In the genomic region with DNA sequence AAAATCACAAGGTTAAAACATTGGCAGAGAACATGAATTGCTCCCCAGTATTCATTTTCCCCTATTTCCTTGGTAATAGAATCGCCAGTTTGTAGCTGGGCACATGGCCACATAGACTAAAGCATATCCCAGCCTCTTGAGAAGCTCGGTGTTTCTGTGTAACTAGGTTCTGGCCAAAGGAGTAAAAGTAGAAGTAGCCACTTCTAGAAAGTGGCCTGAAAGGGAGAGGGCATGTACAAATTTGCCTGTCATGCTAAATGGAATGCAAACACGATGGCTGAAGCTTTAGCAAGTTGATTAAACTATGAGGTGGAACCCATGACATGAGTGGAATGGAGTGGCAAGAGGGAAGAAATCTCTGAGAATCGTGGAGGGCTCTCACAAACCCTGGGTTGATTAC, we compare ENCODE assay signal across 1 cellular context.
TF ChIP-seq lines count a peak whose summit lies in the region.

No MANE protein-coding gene starts in this region.

TF ChIP-seq in GM23338, 12 proteins besides CTCF, POLR2A, EP300 and RAD21 (continued from another document):
- TF ChIP-seq, protein P1, sequence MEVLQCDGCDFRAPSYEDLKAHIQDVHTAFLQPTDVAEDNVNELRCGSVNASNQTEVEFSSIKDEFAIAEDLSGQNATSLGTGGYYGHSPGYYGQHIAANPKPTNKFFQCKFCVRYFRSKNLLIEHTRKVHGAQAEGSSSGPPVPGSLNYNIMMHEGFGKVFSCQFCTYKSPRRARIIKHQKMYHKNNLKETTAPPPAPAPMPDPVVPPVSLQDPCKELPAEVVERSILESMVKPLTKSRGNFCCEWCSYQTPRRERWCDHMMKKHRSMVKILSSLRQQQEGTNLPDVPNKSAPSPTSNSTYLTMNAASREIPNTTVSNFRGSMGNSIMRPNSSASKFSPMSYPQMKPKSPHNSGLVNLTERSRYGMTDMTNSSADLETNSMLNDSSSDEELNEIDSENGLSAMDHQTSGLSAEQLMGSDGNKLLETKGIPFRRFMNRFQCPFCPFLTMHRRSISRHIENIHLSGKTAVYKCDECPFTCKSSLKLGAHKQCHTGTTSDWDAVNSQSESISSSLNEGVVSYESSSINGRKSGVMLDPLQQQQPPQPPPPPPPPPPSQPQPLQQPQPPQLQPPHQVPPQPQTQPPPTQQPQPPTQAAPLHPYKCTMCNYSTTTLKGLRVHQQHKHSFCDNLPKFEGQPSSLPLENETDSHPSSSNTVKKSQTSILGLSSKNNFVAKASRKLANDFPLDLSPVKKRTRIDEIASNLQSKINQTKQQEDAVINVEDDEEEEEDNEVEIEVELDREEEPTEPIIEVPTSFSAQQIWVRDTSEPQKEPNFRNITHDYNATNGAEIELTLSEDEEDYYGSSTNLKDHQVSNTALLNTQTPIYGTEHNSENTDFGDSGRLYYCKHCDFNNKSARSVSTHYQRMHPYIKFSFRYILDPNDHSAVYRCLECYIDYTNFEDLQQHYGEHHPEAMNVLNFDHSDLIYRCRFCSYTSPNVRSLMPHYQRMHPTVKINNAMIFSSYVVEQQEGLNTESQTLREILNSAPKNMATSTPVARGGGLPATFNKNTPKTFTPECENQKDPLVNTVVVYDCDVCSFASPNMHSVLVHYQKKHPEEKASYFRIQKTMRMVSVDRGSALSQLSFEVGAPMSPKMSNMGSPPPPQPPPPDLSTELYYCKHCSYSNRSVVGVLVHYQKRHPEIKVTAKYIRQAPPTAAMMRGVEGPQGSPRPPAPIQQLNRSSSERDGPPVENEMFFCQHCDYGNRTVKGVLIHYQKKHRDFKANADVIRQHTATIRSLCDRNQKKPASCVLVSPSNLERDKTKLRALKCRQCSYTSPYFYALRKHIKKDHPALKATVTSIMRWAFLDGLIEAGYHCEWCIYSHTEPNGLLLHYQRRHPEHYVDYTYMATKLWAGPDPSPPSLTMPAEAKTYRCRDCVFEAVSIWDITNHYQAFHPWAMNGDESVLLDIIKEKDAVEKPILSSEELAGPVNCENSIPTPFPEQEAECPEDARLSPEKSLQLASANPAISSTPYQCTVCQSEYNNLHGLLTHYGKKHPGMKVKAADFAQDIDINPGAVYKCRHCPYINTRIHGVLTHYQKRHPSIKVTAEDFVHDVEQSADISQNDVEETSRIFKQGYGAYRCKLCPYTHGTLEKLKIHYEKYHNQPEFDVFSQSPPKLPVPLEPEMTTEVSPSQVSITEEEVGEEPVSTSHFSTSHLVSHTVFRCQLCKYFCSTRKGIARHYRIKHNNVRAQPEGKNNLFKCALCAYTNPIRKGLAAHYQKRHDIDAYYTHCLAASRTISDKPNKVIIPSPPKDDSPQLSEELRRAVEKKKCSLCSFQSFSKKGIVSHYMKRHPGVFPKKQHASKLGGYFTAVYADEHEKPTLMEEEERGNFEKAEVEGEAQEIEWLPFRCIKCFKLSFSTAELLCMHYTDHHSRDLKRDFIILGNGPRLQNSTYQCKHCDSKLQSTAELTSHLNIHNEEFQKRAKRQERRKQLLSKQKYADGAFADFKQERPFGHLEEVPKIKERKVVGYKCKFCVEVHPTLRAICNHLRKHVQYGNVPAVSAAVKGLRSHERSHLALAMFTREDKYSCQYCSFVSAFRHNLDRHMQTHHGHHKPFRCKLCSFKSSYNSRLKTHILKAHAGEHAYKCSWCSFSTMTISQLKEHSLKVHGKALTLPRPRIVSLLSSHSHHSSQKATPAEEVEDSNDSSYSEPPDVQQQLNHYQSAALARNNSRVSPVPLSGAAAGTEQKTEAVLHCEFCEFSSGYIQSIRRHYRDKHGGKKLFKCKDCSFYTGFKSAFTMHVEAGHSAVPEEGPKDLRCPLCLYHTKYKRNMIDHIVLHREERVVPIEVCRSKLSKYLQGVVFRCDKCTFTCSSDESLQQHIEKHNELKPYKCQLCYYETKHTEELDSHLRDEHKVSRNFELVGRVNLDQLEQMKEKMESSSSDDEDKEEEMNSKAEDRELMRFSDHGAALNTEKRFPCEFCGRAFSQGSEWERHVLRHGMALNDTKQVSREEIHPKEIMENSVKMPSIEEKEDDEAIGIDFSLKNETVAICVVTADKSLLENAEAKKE (CRISPR knock-in tag; IDR thresholded peaks at IDR 0.05): no peak
- TF ChIP-seq STAT1 (IDR thresholded peaks at IDR 0.05; ENCODE audit: unreplicated experiment): no peak
